Comparison of ENCODE assay signal across 1 cellular context in the genomic region with DNA sequence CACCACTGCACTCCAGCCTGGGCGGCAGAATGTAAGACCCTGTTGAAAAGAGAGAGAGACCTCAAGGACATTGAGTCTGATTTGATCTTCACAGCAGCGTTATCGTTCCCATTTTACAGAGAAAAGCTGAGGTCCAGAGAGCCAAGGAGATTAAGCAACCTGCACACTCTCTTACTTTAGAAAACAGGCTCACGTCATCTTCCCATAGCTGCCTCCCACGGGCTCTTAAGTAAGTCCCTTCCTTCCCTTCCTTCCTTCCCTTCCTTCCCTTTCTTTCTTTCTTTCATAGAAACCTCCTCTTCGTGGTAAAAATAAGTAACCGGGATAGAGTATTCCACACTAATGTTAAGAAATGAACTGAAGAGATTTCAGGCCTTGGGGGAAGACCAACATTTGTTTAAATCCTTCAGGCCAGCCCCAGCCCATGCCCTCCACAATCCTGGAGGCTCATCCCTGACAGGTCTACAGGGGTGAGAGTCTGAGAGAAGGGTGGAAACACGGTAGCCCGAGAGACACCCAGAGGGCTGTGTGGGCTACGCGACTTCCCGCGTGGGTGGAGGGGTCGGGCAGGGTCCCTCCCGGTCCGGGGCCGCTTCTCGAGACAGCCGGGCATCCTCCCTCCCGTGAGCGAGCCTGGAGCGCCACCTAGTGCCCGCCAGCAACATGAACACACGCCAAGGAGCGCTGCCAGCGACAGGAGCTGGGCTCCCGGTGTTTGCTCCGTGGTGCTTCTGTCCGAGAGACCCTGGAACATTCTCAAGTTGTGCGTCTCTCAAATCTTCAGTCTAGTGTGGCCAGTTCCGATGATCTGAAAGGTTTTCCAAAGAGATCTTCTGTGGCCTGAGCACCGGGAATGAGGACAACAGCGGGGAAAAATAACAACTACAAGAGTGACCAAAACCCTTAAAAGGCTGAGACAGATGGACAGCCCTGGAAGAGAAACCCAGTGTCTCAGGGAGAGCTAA.
TF ChIP-seq lines count a peak whose summit lies in the region.

No MANE protein-coding gene starts in this region.

TF ChIP-seq in HepG2, 621 proteins besides CTCF, POLR2A, EP300 and RAD21 (continued from another document and continues in another):
- TF ChIP-seq, protein P1, sequence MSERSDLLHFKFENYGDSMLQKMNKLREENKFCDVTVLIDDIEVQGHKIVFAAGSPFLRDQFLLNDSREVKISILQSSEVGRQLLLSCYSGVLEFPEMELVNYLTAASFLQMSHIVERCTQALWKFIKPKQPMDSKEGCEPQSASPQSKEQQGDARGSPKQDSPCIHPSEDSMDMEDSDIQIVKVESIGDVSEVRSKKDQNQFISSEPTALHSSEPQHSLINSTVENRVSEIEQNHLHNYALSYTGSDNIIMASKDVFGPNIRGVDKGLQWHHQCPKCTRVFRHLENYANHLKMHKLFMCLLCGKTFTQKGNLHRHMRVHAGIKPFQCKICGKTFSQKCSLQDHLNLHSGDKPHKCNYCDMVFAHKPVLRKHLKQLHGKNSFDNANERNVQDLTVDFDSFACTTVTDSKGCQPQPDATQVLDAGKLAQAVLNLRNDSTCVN (CRISPR knock-in tag; IDR thresholded peaks at IDR 0.05; ENCODE audit: borderline replicate concordance): no peak
- TF ChIP-seq ZNF652 (CRISPR knock-in tag; IDR thresholded peaks at IDR 0.05; ENCODE audit: borderline replicate concordance, low read depth) (no peak), POGK (CRISPR knock-in tag; conservative IDR thresholded peaks at IDR 0.05) (0 out of 2 replicates have a peak, but pooled peaks have one; percentile 62), ONECUT2 (CRISPR knock-in tag; IDR thresholded peaks at IDR 0.05) (no peak), MEF2D (CRISPR knock-in tag; IDR thresholded peaks at IDR 0.05) (no peak), PREB (CRISPR knock-in tag; IDR thresholded peaks at IDR 0.05) (no peak), ARNT (IDR thresholded peaks at IDR 0.05) (no peak), ZNF562 (CRISPR knock-in tag; IDR thresholded peaks at IDR 0.05; ENCODE audit: borderline replicate concordance) (no peak), ERF (CRISPR knock-in tag; IDR thresholded peaks at IDR 0.05) (no peak), REXO4 (CRISPR knock-in tag; IDR thresholded peaks at IDR 0.05; ENCODE audit: borderline replicate concordance) (no peak), MYC (CRISPR knock-in tag; IDR thresholded peaks at IDR 0.05; ENCODE audit: borderline replicate concordance) (0 out of 2 replicates have a peak, but pooled peaks have one; percentile 25), XBP1 (CRISPR knock-in tag; IDR thresholded peaks at IDR 0.05) (no peak), ZZZ3 (CRISPR knock-in tag; IDR thresholded peaks at IDR 0.05; ENCODE audit: borderline replicate concordance) (no peak), MIER2 (CRISPR knock-in tag; IDR thresholded peaks at IDR 0.05) (no peak), PRMT3 (CRISPR knock-in tag; IDR thresholded peaks at IDR 0.05; ENCODE audit: borderline replicate concordance, low read depth) (no peak), PAWR (CRISPR knock-in tag; IDR thresholded peaks at IDR 0.05; ENCODE audit: borderline replicate concordance) (no peak), ZNF367 (CRISPR knock-in tag; IDR thresholded peaks at IDR 0.05; ENCODE audit: borderline replicate concordance) (no peak), HNRNPLL (IDR thresholded peaks at IDR 0.05; ENCODE audit: low read depth, low read length, poor library complexity, severe bottlenecking) (no peak), TSC22D2 (CRISPR knock-in tag; IDR thresholded peaks at IDR 0.05; ENCODE audit: borderline replicate concordance) (peak; percentile 78; the same call in 1 of the 2 replicates), NR3C1 (CRISPR knock-in tag; IDR thresholded peaks at IDR 0.05) (no peak), ZNF841 (CRISPR knock-in tag; IDR thresholded peaks at IDR 0.05; ENCODE audit: borderline replicate concordance) (no peak), AHDC1 (CRISPR knock-in tag; IDR thresholded peaks at IDR 0.05; ENCODE audit: borderline replicate concordance) (no peak), PHF20 (CRISPR knock-in tag; IDR thresholded peaks at IDR 0.05) (no peak), PTBP1 (IDR thresholded peaks at IDR 0.05; ENCODE audit: low read depth, low read length, poor library complexity, severe bottlenecking) (no peak), ZMAT3 (CRISPR knock-in tag; conservative IDR thresholded peaks at IDR 0.05) (no peak), PHB2 (IDR thresholded peaks at IDR 0.05; ENCODE audit: partially characterized antibody) (no peak), AGO2 (optimal IDR thresholded peaks at IDR 0.05; ENCODE audit: low read depth, low read length) (no peak), LCORL (IDR thresholded peaks at IDR 0.05) (no peak), LCORL (CRISPR knock-in tag; IDR thresholded peaks at IDR 0.05) (peak; percentile 59), NBN (conservative IDR thresholded peaks at IDR 0.05) (no peak), FOXM1 (CRISPR knock-in tag; IDR thresholded peaks at IDR 0.05) (no peak), MAFK (conservative IDR thresholded peaks at IDR 0.05 in 1 of 2, IDR thresholded peaks at IDR 0.05 in 1 of 2; ENCODE audit: low read length in 2 of 2) (no peak), RBM22 (optimal IDR thresholded peaks at IDR 0.05; ENCODE audit: low read length) (no peak), ZNF605 (CRISPR knock-in tag; IDR thresholded peaks at IDR 0.05) (peak; percentile 67; the same call in 1 of the 2 replicates), NONO (IDR thresholded peaks at IDR 0.05) (no peak), NONO (CRISPR knock-in tag; conservative IDR thresholded peaks at IDR 0.05) (no peak; the same call in 1 of the 2 replicates), KLF15 (CRISPR knock-in tag; IDR thresholded peaks at IDR 0.05; ENCODE audit: borderline replicate concordance) (no peak), ESRRA (CRISPR knock-in tag; IDR thresholded peaks at IDR 0.05; ENCODE audit: low read depth) (no peak), ZNF180 (CRISPR knock-in tag; IDR thresholded peaks at IDR 0.05; ENCODE audit: borderline replicate concordance, low read depth) (no peak), GPBP1L1 (CRISPR knock-in tag; IDR thresholded peaks at IDR 0.05) (no peak), ZKSCAN1 (IDR thresholded peaks at IDR 0.05; ENCODE audit: low read length) (no peak), ZSCAN21 (CRISPR knock-in tag; IDR thresholded peaks at IDR 0.05; ENCODE audit: borderline replicate concordance) (no peak), RCOR2 (CRISPR knock-in tag; IDR thresholded peaks at IDR 0.05) (no peak), ZNF550 (CRISPR knock-in tag; IDR thresholded peaks at IDR 0.05; ENCODE audit: borderline replicate concordance) (no peak), ZNF883 (CRISPR knock-in tag; IDR thresholded peaks at IDR 0.05; ENCODE audit: not compliant biosample characterization) (peak; percentile 22), ZNF225 (CRISPR knock-in tag; IDR thresholded peaks at IDR 0.05) (no peak), ZNF33A (CRISPR knock-in tag; IDR thresholded peaks at IDR 0.05; ENCODE audit: borderline replicate concordance) (no peak), KDM6A (CRISPR knock-in tag; IDR thresholded peaks at IDR 0.05; ENCODE audit: low read depth) (no peak), ADNP (CRISPR knock-in tag; IDR thresholded peaks at IDR 0.05) (no peak), SYNCRIP (IDR thresholded peaks at IDR 0.05; ENCODE audit: insufficient read depth, low read depth, low read length) (no peak), SCMH1 (CRISPR knock-in tag; IDR thresholded peaks at IDR 0.05; ENCODE audit: borderline replicate concordance) (no peak), DDIT3 (CRISPR knock-in tag; IDR thresholded peaks at IDR 0.05) (no peak)
- TF ChIP-seq, protein P2, sequence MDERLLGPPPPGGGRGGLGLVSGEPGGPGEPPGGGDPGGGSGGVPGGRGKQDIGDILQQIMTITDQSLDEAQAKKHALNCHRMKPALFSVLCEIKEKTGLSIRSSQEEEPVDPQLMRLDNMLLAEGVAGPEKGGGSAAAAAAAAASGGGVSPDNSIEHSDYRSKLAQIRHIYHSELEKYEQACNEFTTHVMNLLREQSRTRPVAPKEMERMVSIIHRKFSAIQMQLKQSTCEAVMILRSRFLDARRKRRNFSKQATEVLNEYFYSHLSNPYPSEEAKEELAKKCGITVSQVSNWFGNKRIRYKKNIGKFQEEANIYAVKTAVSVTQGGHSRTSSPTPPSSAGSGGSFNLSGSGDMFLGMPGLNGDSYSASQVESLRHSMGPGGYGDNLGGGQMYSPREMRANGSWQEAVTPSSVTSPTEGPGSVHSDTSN (CRISPR knock-in tag; IDR thresholded peaks at IDR 0.05): no peak
- TF ChIP-seq, protein P3, sequence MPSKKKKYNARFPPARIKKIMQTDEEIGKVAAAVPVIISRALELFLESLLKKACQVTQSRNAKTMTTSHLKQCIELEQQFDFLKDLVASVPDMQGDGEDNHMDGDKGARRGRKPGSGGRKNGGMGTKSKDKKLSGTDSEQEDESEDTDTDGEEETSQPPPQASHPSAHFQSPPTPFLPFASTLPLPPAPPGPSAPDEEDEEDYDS (CRISPR knock-in tag; IDR thresholded peaks at IDR 0.05): no peak
